ENCODE assay signal across 8 cellular contexts in the genomic region with DNA sequence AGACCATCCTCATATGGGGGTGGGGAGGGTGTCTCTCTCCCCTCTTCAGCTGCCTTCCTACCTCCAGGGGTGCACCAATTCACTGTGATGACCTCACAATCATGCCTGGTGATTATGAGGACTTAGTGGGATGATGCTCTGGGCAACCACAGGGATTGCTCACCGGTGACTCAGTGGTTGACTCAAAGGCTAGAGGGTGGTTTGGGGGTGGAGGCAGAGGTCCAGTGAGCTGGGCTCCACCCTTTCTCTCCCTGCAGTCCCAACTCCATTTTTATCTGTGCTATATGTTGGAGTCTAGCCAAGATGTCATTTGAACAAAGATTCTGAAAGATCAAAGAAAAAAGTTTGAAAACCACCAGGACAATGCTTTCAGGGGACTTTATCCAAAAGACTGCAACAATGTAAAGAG.
DNase-seq lines count a peak whose midpoint lies in the region; ATAC-seq lines count a peak whose summit lies in the region.

No MANE protein-coding gene starts in this region.

- DNase-seq in activated T-cell treated with anti-CD3 and anti-CD28 coated beads, Interleukin-2, amount 50 U/mL, for 4 hours, result no peak
- no peak for DNase-seq in activated T-cell treated with anti-CD3 and anti-CD28 coated beads, Interleukin-2, amount 50 U/mL, for 24 hours
- DNase-seq in SK-MEL-5 (ENCODE audit: low read depth, low spot score) (peak; percentile 32), glomerular endothelial cell (ENCODE audit: extremely low read depth, low read depth, low spot score) (peak; percentile 41)
- peak in 1 of 2 donors; percentile 51 for DNase-seq in stimulated activated naive CD8-positive, alpha-beta T cell treated with anti-CD3 and anti-CD28 coated beads, Interleukin-15, amount 100 ng/mL, for 72 hours

- no peaks in the 10 kb centered on the region for H3K27me3 Mint-ChIP-seq in activated T-cell treated with anti-CD3 and anti-CD28 coated beads, Interleukin-2, amount 50 U/mL, for 4 hours (ENCODE audit: low read depth)
- H3K27me3 Mint-ChIP-seq in activated T-cell treated with anti-CD3 and anti-CD28 coated beads, Interleukin-2, amount 50 U/mL, for 24 hours, result peaks cover 9% of the 10 kb centered on the region
- no peaks in the 10 kb centered on the region for H3K27me3 Mint-ChIP-seq in stimulated activated naive CD8-positive, alpha-beta T cell treated with anti-CD3 and anti-CD28 coated beads, Interleukin-15, amount 100 ng/mL, for 72 hours

- no peak overlapping the region for H3K4me3 Mint-ChIP-seq in activated T-cell treated with anti-CD3 and anti-CD28 coated beads, Interleukin-2, amount 50 U/mL, for 4 hours
- no peak overlapping the region for H3K4me3 Mint-ChIP-seq in activated T-cell treated with anti-CD3 and anti-CD28 coated beads, Interleukin-2, amount 50 U/mL, for 24 hours
- H3K4me3 Mint-ChIP-seq in stimulated activated naive CD8-positive, alpha-beta T cell treated with anti-CD3 and anti-CD28 coated beads, Interleukin-15, amount 100 ng/mL, for 72 hours, result no peak overlapping the region

- H3K36me3 Mint-ChIP-seq in activated T-cell treated with anti-CD3 and anti-CD28 coated beads, Interleukin-2, amount 50 U/mL, for 4 hours (ENCODE audit: insufficient read depth), result no peaks in the 10 kb centered on the region
- no peaks in the 10 kb centered on the region for H3K36me3 Mint-ChIP-seq in activated T-cell treated with anti-CD3 and anti-CD28 coated beads, Interleukin-2, amount 50 U/mL, for 24 hours (ENCODE audit: low read depth)

- peak; percentile 37 to 56 for ATAC-seq in activated T-cell treated with anti-CD3 and anti-CD28 coated beads, Interleukin-2, amount 50 U/mL, for 4 hours
- ATAC-seq in stimulated activated naive CD8-positive, alpha-beta T cell treated with anti-CD3 and anti-CD28 coated beads, Interleukin-15, amount 100 ng/mL, for 72 hours, result peak; percentile 91
- ATAC-seq in HG02981 (IDR thresholded peaks at IDR 0.05; ENCODE audit: unreplicated experiment), result no peak
- ATAC-seq in GM21786 (IDR thresholded peaks at IDR 0.05; ENCODE audit: unreplicated experiment), result no peak
- ATAC-seq in GM18907 (IDR thresholded peaks at IDR 0.05; ENCODE audit: unreplicated experiment), result no peak

- in situ Hi-C loops in SK-MEL-5 (cut with HindIII; ENCODE audit: low pct_unique_long_range_greater_than_20kb, low sequenced_read_pairs), result no loop called here

- no peak overlapping the region for H3K27ac Mint-ChIP-seq in activated T-cell treated with anti-CD3 and anti-CD28 coated beads, Interleukin-2, amount 50 U/mL, for 24 hours
- H3K27ac Mint-ChIP-seq in stimulated activated naive CD8-positive, alpha-beta T cell treated with anti-CD3 and anti-CD28 coated beads, Interleukin-15, amount 100 ng/mL, for 72 hours, result no peak overlapping the region

- H3K9me3 Mint-ChIP-seq in activated T-cell treated with anti-CD3 and anti-CD28 coated beads, Interleukin-2, amount 50 U/mL, for 4 hours, result no peaks in the 10 kb centered on the region
- H3K9me3 Mint-ChIP-seq in activated T-cell treated with anti-CD3 and anti-CD28 coated beads, Interleukin-2, amount 50 U/mL, for 24 hours, result no peaks in the 10 kb centered on the region
- peaks cover 4 to 5% of the 10 kb centered on the region in 2 donors for H3K9me3 Mint-ChIP-seq in stimulated activated naive CD8-positive, alpha-beta T cell treated with anti-CD3 and anti-CD28 coated beads, Interleukin-15, amount 100 ng/mL, for 72 hours

- H3K4me1 Mint-ChIP-seq in activated T-cell treated with anti-CD3 and anti-CD28 coated beads, Interleukin-2, amount 50 U/mL, for 4 hours (ENCODE audit: low read depth), result no peaks in the 10 kb centered on the region
- H3K4me1 Mint-ChIP-seq in activated T-cell treated with anti-CD3 and anti-CD28 coated beads, Interleukin-2, amount 50 U/mL, for 24 hours (ENCODE audit: low read depth), result peaks cover 4% of the 10 kb centered on the region
- H3K4me1 Mint-ChIP-seq in stimulated activated naive CD8-positive, alpha-beta T cell treated with anti-CD3 and anti-CD28 coated beads, Interleukin-15, amount 100 ng/mL, for 72 hours, result peaks cover 7% of the 10 kb centered on the region

Comparison
In these comparisons a context has a peak if more than half of its experiments do, and no peak if none do; other contexts are left out.
1. ATAC-seq: peak in activated T-cell treated with anti-CD3 and anti-CD28 coated beads, Interleukin-2, amount 50 U/mL, for 4 hours (2 of 2) and stimulated activated naive CD8-positive, alpha-beta T cell treated with anti-CD3 and anti-CD28 coated beads, Interleukin-15, amount 100 ng/mL, for 72 hours (single experiment); none in HG02981 (single experiment), GM21786 (single experiment) and GM18907 (single experiment).
2. DNase-seq: peak in SK-MEL-5 (single experiment) and glomerular endothelial cell (single experiment); none in activated T-cell treated with anti-CD3 and anti-CD28 coated beads, Interleukin-2, amount 50 U/mL, for 4 hours (single experiment) and activated T-cell treated with anti-CD3 and anti-CD28 coated beads, Interleukin-2, amount 50 U/mL, for 24 hours (single experiment).